ENCODE assay signal across 8 cellular contexts in the genomic region with DNA sequence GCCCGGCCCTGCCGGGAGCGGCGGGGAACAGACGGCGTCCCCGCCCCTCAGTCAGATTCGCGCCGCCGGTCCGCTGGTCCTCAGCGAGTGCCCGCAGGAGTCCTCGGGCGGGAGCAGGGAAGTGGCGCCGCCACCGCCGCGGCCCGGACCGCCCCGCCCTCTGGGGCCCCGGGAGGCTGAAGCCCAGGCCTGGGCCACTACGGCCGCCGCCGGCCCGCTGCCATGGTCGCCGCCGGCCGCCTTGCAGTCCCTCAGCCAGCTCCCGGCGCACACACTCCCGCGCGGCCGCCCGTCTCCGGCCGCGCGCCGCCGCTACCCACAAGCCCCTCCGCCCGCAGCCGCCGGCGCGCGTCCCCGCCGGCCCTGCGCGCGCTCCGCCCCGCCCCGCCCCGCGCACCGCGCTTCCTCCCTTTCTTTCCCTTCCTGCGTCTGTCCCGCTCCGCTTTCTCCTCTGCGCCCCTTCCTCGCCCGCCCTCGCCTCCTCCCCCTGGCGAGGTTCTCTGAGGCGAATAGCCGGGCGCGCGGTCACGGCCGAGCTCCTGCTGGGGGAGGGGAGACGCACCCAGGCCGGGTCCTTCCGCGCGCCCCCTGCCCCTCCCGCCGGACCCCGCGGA. TPM values are rescaled to one million over a fixed set of nuclear protein-coding genes. Genes with fewer than 3 reads are reported as not detected.
DNase-seq lines count a peak whose midpoint lies in the region; ATAC-seq and TF ChIP-seq lines count a peak whose summit lies in the region.

A gene (minus strand): TSS at position 295 of the 614 bp plus-strand sequence. CDS start 500 bp downstream, outside the sequence.

- H3K36me3 ChIP-seq in Karpas-422 (ENCODE audit: insufficient read depth, low read length) = no peaks in the 10 kb centered on the region
- H3K36me3 ChIP-seq in subcutaneous abdominal adipose tissue (ENCODE audit: control insufficient read depth in 5 of 5, insufficient read depth in 5 of 5, low read length in 5 of 5) = no peaks in the 10 kb centered on the region

- H2AFZ ChIP-seq in Karpas-422 (ENCODE audit: low read length) = peak within 1 kb of the TSS; percentile 95

- no peaks in the 10 kb centered on the region for H3K9me3 ChIP-seq in Karpas-422 (ENCODE audit: low read length)
- no peaks in the 10 kb centered on the region for H3K9me3 ChIP-seq in subcutaneous abdominal adipose tissue (ENCODE audit: control insufficient read depth in 5 of 5, low read length in 5 of 5)

- H3K9me3 Mint-ChIP-seq in neural crest cell = no peaks in the 10 kb centered on the region

- H3K27me3 ChIP-seq in Karpas-422 (ENCODE audit: low read length) = no peaks in the 10 kb centered on the region
- H3K27me3 ChIP-seq in subcutaneous abdominal adipose tissue (ENCODE audit: control insufficient read depth in 5 of 5, insufficient read depth in 4 of 5, low read length in 5 of 5) = no peaks in the 10 kb centered on the region

- H3K9ac ChIP-seq in Karpas-422 (ENCODE audit: low read length) = peak within 1 kb of the TSS; percentile 84
- peak within 1 kb of the TSS; percentile 70 to 100 (median 98) for H3K9ac ChIP-seq in subcutaneous abdominal adipose tissue (ENCODE audit: low read length in 5 of 5)

- H3K27ac ChIP-seq in Karpas-422 (ENCODE audit: low read length) = no peak within 1 kb of the TSS
- H3K27ac ChIP-seq in subcutaneous abdominal adipose tissue (ENCODE audit: low read depth, low read length) = peak within 1 kb of the TSS; percentile 99

- H3K4me3 Mint-ChIP-seq in neural crest cell = peak within 1 kb of the TSS; percentile 98

- no peak for TF ChIP-seq CTCF in fibroblast of villous mesenchyme (IDR thresholded peaks at IDR 0.05; ENCODE audit: insufficient read depth, low read depth, low read length)
- no peak for TF ChIP-seq CTCF in neural crest cell (conservative IDR thresholded peaks at IDR 0.05)

- peak; percentile 63 for ATAC-seq in GM21737 (IDR thresholded peaks at IDR 0.05; ENCODE audit: unreplicated experiment)

- H3K79me2 ChIP-seq in Karpas-422 (ENCODE audit: low read length) = peaks cover 30% of the 10 kb centered on the region

- H3K4me1 Mint-ChIP-seq in neural crest cell = peaks cover 73% of the 10 kb centered on the region

- H3K4me2 ChIP-seq in Karpas-422 (ENCODE audit: low read depth, low read length, poor library complexity, severe bottlenecking) = peak within 1 kb of the TSS; percentile 97

- H4K20me1 ChIP-seq in Karpas-422 (ENCODE audit: insufficient read depth, low read depth, low read length) = peaks cover 23% of the 10 kb centered on the region

- H3K4me1 ChIP-seq in Karpas-422 (ENCODE audit: low read length) (peaks cover 35% of the 10 kb centered on the region), subcutaneous abdominal adipose tissue (ENCODE audit: control insufficient read depth in 5 of 5, insufficient read depth in 5 of 5, low read length in 5 of 5) (peaks cover 0 to 66% (median 50%) of the 10 kb centered on the region in 5 donors)

- no peaks in the 10 kb centered on the region for H3K27me3 Mint-ChIP-seq in neural crest cell (ENCODE audit: low read depth)

- peak; percentile 66 for DNase-seq in DMS79 treated with DMSO at 0.1 percent for 48 hours (lab: John Stamatoyannopoulos, UW)
- peak; percentile 88 for DNase-seq in Karpas-422
- DNase-seq in activated gamma-delta T cell treated with Interleukin-2 at 50 U/mL for 16 hours = peak; percentile 56
- peak; percentile 85 for DNase-seq in fibroblast of villous mesenchyme (ENCODE audit: low read depth)
- DNase-seq in neural crest cell (ENCODE audit: low read depth, low spot score) = peak; percentile 84

- TF ChIP-seq POLR2A in Raji (IDR thresholded peaks at IDR 0.05; ENCODE audit: insufficient read depth, low read depth, low read length) = peak; percentile 70

- H3K9me2 ChIP-seq in Karpas-422 (replicated peaks; ENCODE audit: insufficient read depth, low read length) = no peaks in the 10 kb centered on the region

- no peaks in the 10 kb centered on the region for H3K36me3 Mint-ChIP-seq in neural crest cell (ENCODE audit: low read depth)

- H3K27ac Mint-ChIP-seq in neural crest cell (ENCODE audit: unreplicated experiment) = peak within 1 kb of the TSS; percentile 94

- H3K4me3 ChIP-seq in Karpas-422 (ENCODE audit: low read length) = peak within 1 kb of the TSS; percentile 76
- H3K4me3 ChIP-seq in fibroblast of villous mesenchyme (ENCODE audit: low read depth, low read length) = peak within 1 kb of the TSS; percentile 76
- peak within 1 kb of the TSS; percentile 93 to 98 (median 95) for H3K4me3 ChIP-seq in subcutaneous abdominal adipose tissue (ENCODE audit: low read depth in 1 of 5, low read length in 5 of 5)

RNA-seq across cellular contexts. Expression of the gene that starts here (rescaled TPM):
- 7.4 and 14.2 TPM in 2 replicates for total RNA-seq in Karpas-422 (2014; rRNA removed; shearing (Covaris generic); ENCODE audit: low replicate concordance)
- total RNA-seq in fibroblast of villous mesenchyme (45.1 and 54.0 TPM in 2 replicates), neural crest cell (47.2 and 53.7 TPM in 2 replicates)
